Comparison of ENCODE assay signal across 22 cellular contexts in the genomic region with DNA sequence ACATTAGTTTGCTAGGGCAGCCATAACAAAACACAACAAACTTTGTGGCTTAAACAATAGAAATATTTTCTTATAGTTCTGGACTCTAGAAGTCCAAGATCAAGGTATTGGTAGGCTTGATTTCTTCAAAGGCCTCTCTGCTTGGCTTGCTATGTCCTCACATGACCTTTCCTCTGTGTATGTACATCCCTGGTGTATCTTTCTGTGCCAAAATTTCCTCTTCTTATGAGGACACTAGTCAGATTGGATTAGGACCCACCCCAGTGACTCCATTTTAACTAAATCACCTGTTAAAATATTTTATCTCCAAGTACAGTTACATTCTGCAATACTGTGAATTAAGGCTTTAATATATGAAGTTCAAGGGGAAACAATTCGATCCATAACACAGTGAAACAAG.
"Had no signal": no experiment of that assay in that cellular context is flagged by ENCODE, and none has a peak within 500 bp of the region (broad histone marks: within the 10 kb centered on the region; RNA-seq: fewer than 3 reads in every experiment).

No MANE protein-coding gene starts in this region.

- H3K4me3 ChIP-seq: colonic mucosa, esophagus squamous epithelium, heart right ventricle, left lung, lung had no signal

- H3K36me3 ChIP-seq: colonic mucosa, esophagus squamous epithelium, heart right ventricle, left lung had no signal

- H3K9me3 ChIP-seq: colonic mucosa had no signal

- DNase-seq: colonic mucosa; cortex of kidney; effector CD8-positive, alpha-beta T cell; effector memory CD8-positive, alpha-beta T cell; endodermal cell; erythroblast; esophagus squamous epithelium; foreskin fibroblast; glutamatergic neuron; head of caudate nucleus; heart right ventricle; hippocampal formation; left cardiac atrium; left lung; left ventricle myocardium superior; mammary epithelial cell; mesendoderm; midbrain; naive thymus-derived CD4-positive, alpha-beta T cell had no signal

- H3K4me1 ChIP-seq: colonic mucosa, esophagus squamous epithelium, heart right ventricle, left lung had no signal

- H3K27ac ChIP-seq: colonic mucosa, epithelial cell of prostate, esophagus squamous epithelium, heart right ventricle, left lung had no signal

- ATAC-seq: effector memory CD8-positive, alpha-beta T cell; esophagus mucosa; heart right ventricle; left cardiac atrium; left lung; left ventricle myocardium superior; naive thymus-derived CD4-positive, alpha-beta T cell had no signal

- H3K27me3 ChIP-seq: colonic mucosa, esophagus squamous epithelium, heart right ventricle, left lung had no signal
